1 cellular context compared by ENCODE assay signal in the genomic region with DNA sequence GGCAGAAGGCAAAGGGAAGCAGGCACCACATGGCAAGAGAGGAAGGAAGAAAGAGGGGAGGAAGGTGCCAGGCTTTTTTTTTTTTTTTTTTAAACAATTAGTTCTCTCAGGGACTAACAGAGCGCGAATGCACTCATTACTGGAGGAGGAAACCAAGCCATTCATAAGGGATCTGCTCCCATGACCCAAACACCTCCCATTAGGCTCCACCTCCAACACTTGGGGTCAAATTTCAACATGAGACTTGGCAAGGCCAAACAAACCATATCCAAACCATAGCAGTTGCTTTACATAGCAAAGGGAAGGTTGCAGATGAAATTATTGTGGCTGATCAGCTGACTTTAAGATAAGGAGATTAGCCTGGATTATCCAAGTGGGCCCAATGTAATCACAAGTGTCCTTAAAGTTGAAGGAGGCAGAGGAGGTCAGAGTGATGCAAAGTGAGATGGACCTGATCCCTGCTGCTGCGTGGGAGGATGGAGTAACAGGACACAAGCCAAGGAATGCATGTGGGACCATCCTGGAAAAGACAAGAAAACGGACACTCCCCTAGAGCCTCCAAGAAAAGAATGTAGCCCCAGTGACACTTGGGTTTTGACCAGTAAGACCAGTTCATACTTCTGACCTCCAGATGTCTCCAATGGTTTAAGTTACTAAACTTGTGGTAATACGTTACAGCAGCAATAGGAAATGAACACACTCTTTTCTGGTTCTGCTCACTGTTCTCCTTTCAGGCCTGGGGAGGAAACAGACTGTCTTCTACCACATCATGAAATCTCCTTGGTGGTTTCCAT.
TF ChIP-seq lines count a peak whose summit lies in the region.

No MANE protein-coding gene starts in this region.

TF ChIP-seq in HepG2, 621 proteins besides CTCF, POLR2A, EP300 and RAD21 (continued from another document):
- TF ChIP-seq, protein P1, sequence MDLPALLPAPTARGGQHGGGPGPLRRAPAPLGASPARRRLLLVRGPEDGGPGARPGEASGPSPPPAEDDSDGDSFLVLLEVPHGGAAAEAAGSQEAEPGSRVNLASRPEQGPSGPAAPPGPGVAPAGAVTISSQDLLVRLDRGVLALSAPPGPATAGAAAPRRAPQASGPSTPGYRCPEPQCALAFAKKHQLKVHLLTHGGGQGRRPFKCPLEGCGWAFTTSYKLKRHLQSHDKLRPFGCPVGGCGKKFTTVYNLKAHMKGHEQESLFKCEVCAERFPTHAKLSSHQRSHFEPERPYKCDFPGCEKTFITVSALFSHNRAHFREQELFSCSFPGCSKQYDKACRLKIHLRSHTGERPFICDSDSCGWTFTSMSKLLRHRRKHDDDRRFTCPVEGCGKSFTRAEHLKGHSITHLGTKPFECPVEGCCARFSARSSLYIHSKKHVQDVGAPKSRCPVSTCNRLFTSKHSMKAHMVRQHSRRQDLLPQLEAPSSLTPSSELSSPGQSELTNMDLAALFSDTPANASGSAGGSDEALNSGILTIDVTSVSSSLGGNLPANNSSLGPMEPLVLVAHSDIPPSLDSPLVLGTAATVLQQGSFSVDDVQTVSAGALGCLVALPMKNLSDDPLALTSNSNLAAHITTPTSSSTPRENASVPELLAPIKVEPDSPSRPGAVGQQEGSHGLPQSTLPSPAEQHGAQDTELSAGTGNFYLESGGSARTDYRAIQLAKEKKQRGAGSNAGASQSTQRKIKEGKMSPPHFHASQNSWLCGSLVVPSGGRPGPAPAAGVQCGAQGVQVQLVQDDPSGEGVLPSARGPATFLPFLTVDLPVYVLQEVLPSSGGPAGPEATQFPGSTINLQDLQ (CRISPR knock-in tag; IDR thresholded peaks at IDR 0.05), result no peak
- TF ChIP-seq, protein P2, sequence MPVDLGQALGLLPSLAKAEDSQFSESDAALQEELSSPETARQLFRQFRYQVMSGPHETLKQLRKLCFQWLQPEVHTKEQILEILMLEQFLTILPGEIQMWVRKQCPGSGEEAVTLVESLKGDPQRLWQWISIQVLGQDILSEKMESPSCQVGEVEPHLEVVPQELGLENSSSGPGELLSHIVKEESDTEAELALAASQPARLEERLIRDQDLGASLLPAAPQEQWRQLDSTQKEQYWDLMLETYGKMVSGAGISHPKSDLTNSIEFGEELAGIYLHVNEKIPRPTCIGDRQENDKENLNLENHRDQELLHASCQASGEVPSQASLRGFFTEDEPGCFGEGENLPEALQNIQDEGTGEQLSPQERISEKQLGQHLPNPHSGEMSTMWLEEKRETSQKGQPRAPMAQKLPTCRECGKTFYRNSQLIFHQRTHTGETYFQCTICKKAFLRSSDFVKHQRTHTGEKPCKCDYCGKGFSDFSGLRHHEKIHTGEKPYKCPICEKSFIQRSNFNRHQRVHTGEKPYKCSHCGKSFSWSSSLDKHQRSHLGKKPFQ (CRISPR knock-in tag; IDR thresholded peaks at IDR 0.05; ENCODE audit: insufficient replicate concordance), result no peak
- no peak for TF ChIP-seq PHF21A (CRISPR knock-in tag; IDR thresholded peaks at IDR 0.05)
- TF ChIP-seq, protein P3, sequence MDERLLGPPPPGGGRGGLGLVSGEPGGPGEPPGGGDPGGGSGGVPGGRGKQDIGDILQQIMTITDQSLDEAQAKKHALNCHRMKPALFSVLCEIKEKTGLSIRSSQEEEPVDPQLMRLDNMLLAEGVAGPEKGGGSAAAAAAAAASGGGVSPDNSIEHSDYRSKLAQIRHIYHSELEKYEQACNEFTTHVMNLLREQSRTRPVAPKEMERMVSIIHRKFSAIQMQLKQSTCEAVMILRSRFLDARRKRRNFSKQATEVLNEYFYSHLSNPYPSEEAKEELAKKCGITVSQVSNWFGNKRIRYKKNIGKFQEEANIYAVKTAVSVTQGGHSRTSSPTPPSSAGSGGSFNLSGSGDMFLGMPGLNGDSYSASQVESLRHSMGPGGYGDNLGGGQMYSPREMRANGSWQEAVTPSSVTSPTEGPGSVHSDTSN (CRISPR knock-in tag; IDR thresholded peaks at IDR 0.05), result no peak
- no peak for TF ChIP-seq ZNF160 (CRISPR knock-in tag; IDR thresholded peaks at IDR 0.05)
- TF ChIP-seq, protein P4, sequence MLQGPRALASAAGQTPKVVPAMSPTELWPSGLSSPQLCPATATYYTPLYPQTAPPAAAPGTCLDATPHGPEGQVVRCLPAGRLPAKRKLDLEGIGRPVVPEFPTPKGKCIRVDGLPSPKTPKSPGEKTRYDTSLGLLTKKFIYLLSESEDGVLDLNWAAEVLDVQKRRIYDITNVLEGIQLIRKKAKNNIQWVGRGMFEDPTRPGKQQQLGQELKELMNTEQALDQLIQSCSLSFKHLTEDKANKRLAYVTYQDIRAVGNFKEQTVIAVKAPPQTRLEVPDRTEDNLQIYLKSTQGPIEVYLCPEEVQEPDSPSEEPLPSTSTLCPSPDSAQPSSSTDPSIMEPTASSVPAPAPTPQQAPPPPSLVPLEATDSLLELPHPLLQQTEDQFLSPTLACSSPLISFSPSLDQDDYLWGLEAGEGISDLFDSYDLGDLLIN (CRISPR knock-in tag; IDR thresholded peaks at IDR 0.05; ENCODE audit: borderline replicate concordance), result no peak
- TF ChIP-seq, protein P5, sequence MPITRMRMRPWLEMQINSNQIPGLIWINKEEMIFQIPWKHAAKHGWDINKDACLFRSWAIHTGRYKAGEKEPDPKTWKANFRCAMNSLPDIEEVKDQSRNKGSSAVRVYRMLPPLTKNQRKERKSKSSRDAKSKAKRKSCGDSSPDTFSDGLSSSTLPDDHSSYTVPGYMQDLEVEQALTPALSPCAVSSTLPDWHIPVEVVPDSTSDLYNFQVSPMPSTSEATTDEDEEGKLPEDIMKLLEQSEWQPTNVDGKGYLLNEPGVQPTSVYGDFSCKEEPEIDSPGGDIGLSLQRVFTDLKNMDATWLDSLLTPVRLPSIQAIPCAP (CRISPR knock-in tag; IDR thresholded peaks at IDR 0.05; ENCODE audit: low read depth), result no peak
- no peak for TF ChIP-seq ZSCAN30 (CRISPR knock-in tag; IDR thresholded peaks at IDR 0.05)
